ENCODE assay signal across 8 cellular contexts in the genomic region with DNA sequence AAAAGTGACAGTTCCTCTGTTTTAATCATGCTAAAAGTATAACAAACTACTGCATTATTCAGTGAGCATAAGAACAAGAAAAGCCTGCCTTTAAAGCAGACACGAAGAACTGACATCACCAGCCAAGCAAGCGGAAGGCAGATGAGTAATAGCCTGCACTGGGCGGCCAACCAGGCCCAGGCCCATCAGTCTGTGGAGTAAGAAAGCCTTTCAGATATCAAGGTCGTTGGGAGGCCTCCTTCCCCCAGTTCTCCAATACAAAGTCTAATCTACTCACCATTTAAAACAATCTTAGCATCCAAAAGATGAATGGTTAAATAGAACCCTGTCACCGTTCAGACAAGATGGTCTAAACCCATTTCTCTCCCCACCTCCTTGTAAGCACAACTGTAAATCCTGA.
DNase-seq lines count a peak whose midpoint lies in the region; ATAC-seq lines count a peak whose summit lies in the region.

No MANE protein-coding gene starts in this region.

- H3K27ac Mint-ChIP-seq in stimulated activated naive CD8-positive, alpha-beta T cell treated with anti-CD3 and anti-CD28 coated beads, Interleukin-15, amount 100 ng/mL, for 72 hours = no peak overlapping the region
- H3K27ac Mint-ChIP-seq in activated T-helper 2 cell treated with anti-CD3 and anti-CD28 coated beads, Interferon-gamma antibody, Interleukin-2, Interleukin-4, amounts not matched to agents 10 μg/mL and 5 μg/mL and 100 μg/mL, durations not matched to agents 14 hours and 24 hours and 36 hours = no peak overlapping the region

- H3K4me1 Mint-ChIP-seq in stimulated activated naive CD8-positive, alpha-beta T cell treated with anti-CD3 and anti-CD28 coated beads, Interleukin-15, amount 100 ng/mL, for 72 hours = peaks cover 23% of the 10 kb centered on the region
- H3K4me1 Mint-ChIP-seq in activated T-helper 2 cell treated with anti-CD3 and anti-CD28 coated beads, Interferon-gamma antibody, Interleukin-2, Interleukin-4, amounts not matched to agents 10 μg/mL and 5 μg/mL and 100 μg/mL, durations not matched to agents 14 hours and 24 hours and 36 hours (ENCODE audit: low read depth) = peaks cover 15% of the 10 kb centered on the region

- H3K9me3 Mint-ChIP-seq in stimulated activated naive CD8-positive, alpha-beta T cell treated with anti-CD3 and anti-CD28 coated beads, Interleukin-15, amount 100 ng/mL, for 72 hours = no peaks in the 10 kb centered on the region
- H3K9me3 Mint-ChIP-seq in activated T-helper 2 cell treated with anti-CD3 and anti-CD28 coated beads, Interferon-gamma antibody, Interleukin-2, Interleukin-4, amounts not matched to agents 10 μg/mL and 5 μg/mL and 100 μg/mL, durations not matched to agents 14 hours and 24 hours and 36 hours = no peaks in the 10 kb centered on the region

- H3K9me3 ChIP-seq in skeletal muscle tissue (ENCODE audit: control insufficient read depth in 3 of 3, low read length in 3 of 3) = no peaks in the 10 kb centered on the region

- peak overlapping the region; percentile 97 for H3K27ac ChIP-seq in angular gyrus (ENCODE audit: low read depth, low read length)
- H3K27ac ChIP-seq in skeletal muscle tissue (ENCODE audit: low read depth, low read length) = peak overlapping the region; percentile 78

- H3K4me3 ChIP-seq in skeletal muscle tissue (ENCODE audit: low read length in 3 of 3) = peak overlapping the region in 1 of 3 donors; percentile 16

- intact Hi-C loops in activated T-helper 2 cell treated with anti-CD3 and anti-CD28 coated beads, Interferon-gamma antibody, Interleukin-2, Interleukin-4, amounts not matched to agents 10 μg/mL and 5 μg/mL and 100 μg/mL, durations not matched to agents 14 hours and 24 hours and 36 hours (cut with micrococcal nuclease) = no loop called here

- DNase-seq in stimulated activated naive CD8-positive, alpha-beta T cell treated with anti-CD3 and anti-CD28 coated beads, Interleukin-15, Interleukin-2, amounts not matched to agents 100 U/mL and 50 U/mL, for 24 hours = no peak
- no peak for DNase-seq in stimulated activated naive CD8-positive, alpha-beta T cell treated with anti-CD3 and anti-CD28 coated beads, Interleukin-15, amount 100 ng/mL, for 72 hours
- DNase-seq in hippocampal formation (lab: John Stamatoyannopoulos, UW) (peak; percentile 23 to 56), DMS79 (lab: John Stamatoyannopoulos, UW) (no peak)
- no peak for DNase-seq in activated T-helper 2 cell treated with anti-CD3 and anti-CD28 coated beads, Interferon-gamma antibody, Interleukin-2, Interleukin-4, amounts not matched to agents 10 μg/mL and 5 μg/mL and 100 μg/mL, durations not matched to agents 14 hours and 24 hours and 36 hours (ENCODE audit: low spot score)

- H3K36me3 ChIP-seq in skeletal muscle tissue (ENCODE audit: control insufficient read depth in 3 of 3, insufficient read depth in 3 of 3, low read length in 3 of 3) = peaks cover 0 to 2% (median 0%) of the 10 kb centered on the region in 3 donors

- H3K36me3 Mint-ChIP-seq in activated T-helper 2 cell treated with anti-CD3 and anti-CD28 coated beads, Interferon-gamma antibody, Interleukin-2, Interleukin-4, amounts not matched to agents 10 μg/mL and 5 μg/mL and 100 μg/mL, durations not matched to agents 14 hours and 24 hours and 36 hours (ENCODE audit: low read depth) = no peaks in the 10 kb centered on the region

- no peak overlapping the region for H3K4me3 Mint-ChIP-seq in stimulated activated naive CD8-positive, alpha-beta T cell treated with anti-CD3 and anti-CD28 coated beads, Interleukin-15, amount 100 ng/mL, for 72 hours
- no peak overlapping the region for H3K4me3 Mint-ChIP-seq in activated T-helper 2 cell treated with anti-CD3 and anti-CD28 coated beads, Interferon-gamma antibody, Interleukin-2, Interleukin-4, amounts not matched to agents 10 μg/mL and 5 μg/mL and 100 μg/mL, durations not matched to agents 14 hours and 24 hours and 36 hours (ENCODE audit: low read depth)

- no peak overlapping the region for H3K9ac ChIP-seq in skeletal muscle tissue (ENCODE audit: low read depth in 1 of 3, low read length in 3 of 3)

- no peaks in the 10 kb centered on the region for H3K27me3 Mint-ChIP-seq in stimulated activated naive CD8-positive, alpha-beta T cell treated with anti-CD3 and anti-CD28 coated beads, Interleukin-15, amount 100 ng/mL, for 72 hours
- H3K27me3 Mint-ChIP-seq in activated T-helper 2 cell treated with anti-CD3 and anti-CD28 coated beads, Interferon-gamma antibody, Interleukin-2, Interleukin-4, amounts not matched to agents 10 μg/mL and 5 μg/mL and 100 μg/mL, durations not matched to agents 14 hours and 24 hours and 36 hours (ENCODE audit: low read depth) = no peaks in the 10 kb centered on the region

- peaks cover 47 to 56% (median 48%) of the 10 kb centered on the region in 3 donors for H3K4me1 ChIP-seq in skeletal muscle tissue (ENCODE audit: control insufficient read depth in 3 of 3, insufficient read depth in 3 of 3, low read length in 3 of 3)

- peak; percentile 53 for ATAC-seq in stimulated activated naive CD8-positive, alpha-beta T cell treated with anti-CD3 and anti-CD28 coated beads, Interleukin-15, Interleukin-2, amounts not matched to agents 100 U/mL and 50 U/mL, for 24 hours
- ATAC-seq in stimulated activated naive CD8-positive, alpha-beta T cell treated with anti-CD3 and anti-CD28 coated beads, Interleukin-15, amount 100 ng/mL, for 72 hours = no peak
- ATAC-seq in GM21717 (IDR thresholded peaks at IDR 0.05; ENCODE audit: unreplicated experiment) = no peak

- H3K27me3 ChIP-seq in skeletal muscle tissue (ENCODE audit: control insufficient read depth in 3 of 3, insufficient read depth in 3 of 3, low read length in 3 of 3) = no peaks in the 10 kb centered on the region

Comparison
In these comparisons a context has a peak if more than half of its experiments do, and no peak if none do; other contexts are left out.
1. DNase-seq: peak in hippocampal formation (2 of 2); none in stimulated activated naive CD8-positive, alpha-beta T cell treated with anti-CD3 and anti-CD28 coated beads, Interleukin-15, Interleukin-2, amounts not matched to agents 100 U/mL and 50 U/mL, for 24 hours (single experiment), stimulated activated naive CD8-positive, alpha-beta T cell treated with anti-CD3 and anti-CD28 coated beads, Interleukin-15, amount 100 ng/mL, for 72 hours (0 of 2), DMS79 (single experiment) and activated T-helper 2 cell treated with anti-CD3 and anti-CD28 coated beads, Interferon-gamma antibody, Interleukin-2, Interleukin-4, amounts not matched to agents 10 μg/mL and 5 μg/mL and 100 μg/mL, durations not matched to agents 14 hours and 24 hours and 36 hours (single experiment).